Comparison of ENCODE assay signal across 13 cellular contexts in genomic region chr14:69266572-69267345, GRCh38. TPM values are rescaled to one million over a fixed set of nuclear protein-coding genes. Genes with fewer than 3 reads are reported as not detected.
DNase-seq lines count a peak whose midpoint lies in the region; ATAC-seq and TF ChIP-seq lines count a peak whose summit lies in the region.
"Had no signal": no experiment of that assay in that cellular context is flagged by ENCODE, and none has a peak within 500 bp of the region (broad histone marks: within the 10 kb centered on the region; RNA-seq: fewer than 3 reads in every experiment).

No MANE protein-coding gene starts in this region.

- ATAC-seq in Right ventricle myocardium superior (ENCODE audit: poor library complexity): no peak
- ATAC-seq in T-cell (replicated peaks in 1 of 4): no peak

- peak overlapping the region; percentile 45 for H3K27ac Mint-ChIP-seq in chondrocyte (ENCODE audit: unreplicated experiment)
- no peak overlapping the region for H3K27ac Mint-ChIP-seq in T-cell
- H3K27ac Mint-ChIP-seq in HFFc6: no peak overlapping the region
- H3K27ac Mint-ChIP-seq: B cell; CD4-positive, alpha-beta T cell had no signal

- no peaks in the 10 kb centered on the region for H3K36me3 Mint-ChIP-seq in chondrocyte (ENCODE audit: low read depth)
- no peaks in the 10 kb centered on the region for H3K36me3 Mint-ChIP-seq in T-cell
- no peaks in the 10 kb centered on the region for H3K36me3 Mint-ChIP-seq in HFFc6 (ENCODE audit: low read depth)

- no peak overlapping the region for H3K4me3 Mint-ChIP-seq in chondrocyte (ENCODE audit: unreplicated experiment)
- H3K4me3 Mint-ChIP-seq in T-cell: no peak overlapping the region
- no peak overlapping the region for H3K4me3 Mint-ChIP-seq in HFFc6
- H3K4me3 Mint-ChIP-seq: B cell; CD4-positive, alpha-beta T cell had no signal

- no peak overlapping the region for H3K4me3 ChIP-seq in HEK293 (ENCODE audit: low read depth, low read length)
- H3K4me3 ChIP-seq in osteoblast (ENCODE audit: insufficient read depth, low read length): no peak overlapping the region

- no peak overlapping the region for H3K4me2 ChIP-seq in osteoblast (ENCODE audit: insufficient read depth, low read length)

- DNase-seq in cardiac septum (ENCODE audit: low spot score): peak; percentile 50
- DNase-seq in Right ventricle myocardium superior: no peak
- no peak for DNase-seq in chondrocyte (ENCODE audit: low spot score)
- DNase-seq in osteoblast (ENCODE audit: insufficient read length, low spot score, missing footprints): no peak
- DNase-seq in T-cell: no peak
- DNase-seq in HFFc6: no peak
- DNase-seq: 8988T; Calu3; CD4-positive, alpha-beta T cell; DMS 273 treated with DMSO at 0.1 percent for 48 hours; HCEC 1CT had no signal

- no peaks in the 10 kb centered on the region for H4K20me1 ChIP-seq in osteoblast (ENCODE audit: insufficient read depth, low read length)

- H3K27me3 Mint-ChIP-seq in chondrocyte (ENCODE audit: low read depth) (no peaks in the 10 kb centered on the region), T-cell (peaks cover 17 to 34% of the 10 kb centered on the region in 2 donors), HFFc6 (ENCODE audit: insufficient read depth) (peaks cover 6% of the 10 kb centered on the region)

- TF ChIP-seq CTCF in HEK293 (tag by site-specific recombination; IDR thresholded peaks at IDR 0.05) (no peak), chondrocyte (IDR thresholded peaks at IDR 0.05) (no peak), osteoblast (IDR thresholded peaks at IDR 0.05; ENCODE audit: extremely low read depth, low read depth, low read length) (no peak), HFFc6 (IDR thresholded peaks at IDR 0.05) (no peak)

- H3K27ac ChIP-seq in HEK293 (ENCODE audit: extremely low read depth, low read depth, low read length): no peak overlapping the region
- H3K27ac ChIP-seq in osteoblast (ENCODE audit: low read depth, low read length): peak overlapping the region; percentile 92

- H3K4me1 ChIP-seq in HEK293 (ENCODE audit: control insufficient read depth, insufficient read depth, low read length) (peaks cover 5% of the 10 kb centered on the region; the same call in 1 of the 2 replicates), osteoblast (ENCODE audit: insufficient read depth, low read length) (peaks cover 49% of the 10 kb centered on the region)

- no peak overlapping the region for H2AFZ ChIP-seq in osteoblast (ENCODE audit: low read length)

- H3K4me1 Mint-ChIP-seq in chondrocyte (ENCODE audit: low read depth) (peaks cover 43% of the 10 kb centered on the region), T-cell (peaks cover 0 to 3% (median 0%) of the 10 kb centered on the region in 3 donors), HFFc6 (ENCODE audit: low read depth) (peaks cover 29% of the 10 kb centered on the region)

- POLR2A ChIA-PET in HEK293 (lab: Yijun Ruan, JAX): no interaction called here
- POLR2A ChIA-PET in T-cell (lab: Charles Lee): no interaction called here

- no peaks in the 10 kb centered on the region for H3K9me3 Mint-ChIP-seq in chondrocyte (ENCODE audit: low read depth)
- no peaks in the 10 kb centered on the region for H3K9me3 Mint-ChIP-seq in T-cell
- no peaks in the 10 kb centered on the region for H3K9me3 Mint-ChIP-seq in HFFc6
- H3K9me3 Mint-ChIP-seq: CD4-positive, alpha-beta T cell had no signal

- peaks cover 5% of the 10 kb centered on the region for H3K27me3 ChIP-seq in osteoblast (ENCODE audit: insufficient read depth, low read length)

- intact Hi-C loops in cardiac septum (cut with DNase I) (no loop called here), Right ventricle myocardium superior (cut with DNase I) (no loop called here)

- H3K36me3 ChIP-seq in HEK293 (ENCODE audit: control insufficient read depth in 2 of 2, insufficient read depth in 1 of 2, low read length in 2 of 2): peaks cover 5 to 6% of the 10 kb centered on the region in 2 experiments; a peak in 2 of 3 replicates
- H3K36me3 ChIP-seq in osteoblast (ENCODE audit: insufficient read depth, low read length): no peaks in the 10 kb centered on the region

- H3K9me3 ChIP-seq in HEK293 (ENCODE audit: control insufficient read depth, insufficient read depth, low read depth, low read length) (no peaks in the 10 kb centered on the region), osteoblast (ENCODE audit: low read depth, low read length) (no peaks in the 10 kb centered on the region)

- CTCF ChIA-PET in HEK293 (lab: Yijun Ruan, JAX): interaction anchor here (1.1 kb wide), 1 partner anchor 18 kb away, joined by 4 read pairs; no protein-coding TSS in a partner anchor
- CTCF ChIA-PET in T-cell (lab: Charles Lee): interaction anchor here in 1 of 2 donors (0.6 kb wide), 1 partner anchor 247 kb away, joined by 5 read pairs; no protein-coding TSS in a partner anchor

- H3K79me2 ChIP-seq in osteoblast (ENCODE audit: insufficient read depth, low read length): no peaks in the 10 kb centered on the region

TF ChIP-seq in HEK293, 187 proteins besides CTCF, POLR2A, EP300 and RAD21:
- peak; percentile 79 for TF ChIP-seq ZIC2 (tag by site-specific recombination; IDR thresholded peaks at IDR 0.05)
- TF ChIP-seq ZNF184 (tag by site-specific recombination; IDR thresholded peaks at IDR 0.05): no peak
- no peak for TF ChIP-seq PRDM4 (tag by site-specific recombination; IDR thresholded peaks at IDR 0.05)
- no peak for TF ChIP-seq AEBP2 (tag by site-specific recombination; IDR thresholded peaks at IDR 0.05; ENCODE audit: borderline replicate concordance)
- TF ChIP-seq ZNF548 (tag by site-specific recombination; IDR thresholded peaks at IDR 0.05): no peak
- TF ChIP-seq ZNF629 (tag by site-specific recombination; IDR thresholded peaks at IDR 0.05): no peak

RNA-seq across cellular contexts. Expression of gene GALNT16, which starts 6.8 kb away (rescaled TPM):
- 25.8 TPM for total RNA-seq in cardiac septum
- total RNA-seq in Right ventricle myocardium superior: 101 TPM
- 28.1 to 36.7 TPM (median 34.4 TPM) in 3 replicates for total RNA-seq in chondrocyte
- total RNA-seq in osteoblast: 4.0 and 4.1 TPM in 2 replicates
- under 1 TPM in 2 of 5 donors, not detected in 3; 0.13 to 0.46 TPM for total RNA-seq in T-cell
- total RNA-seq in HFFc6 (2021; fragmentation: NEBNext Ultra II Directional; extraction: Animal tissue kit (Norgen Biotek cat#: 25700)): under 1 TPM; 0.11 to 0.38 (median 0.24) TPM
- total RNA-seq: CD4-positive, alpha-beta T cell had no signal
